ENCODE assay signal across 8 cellular contexts in the genomic region with DNA sequence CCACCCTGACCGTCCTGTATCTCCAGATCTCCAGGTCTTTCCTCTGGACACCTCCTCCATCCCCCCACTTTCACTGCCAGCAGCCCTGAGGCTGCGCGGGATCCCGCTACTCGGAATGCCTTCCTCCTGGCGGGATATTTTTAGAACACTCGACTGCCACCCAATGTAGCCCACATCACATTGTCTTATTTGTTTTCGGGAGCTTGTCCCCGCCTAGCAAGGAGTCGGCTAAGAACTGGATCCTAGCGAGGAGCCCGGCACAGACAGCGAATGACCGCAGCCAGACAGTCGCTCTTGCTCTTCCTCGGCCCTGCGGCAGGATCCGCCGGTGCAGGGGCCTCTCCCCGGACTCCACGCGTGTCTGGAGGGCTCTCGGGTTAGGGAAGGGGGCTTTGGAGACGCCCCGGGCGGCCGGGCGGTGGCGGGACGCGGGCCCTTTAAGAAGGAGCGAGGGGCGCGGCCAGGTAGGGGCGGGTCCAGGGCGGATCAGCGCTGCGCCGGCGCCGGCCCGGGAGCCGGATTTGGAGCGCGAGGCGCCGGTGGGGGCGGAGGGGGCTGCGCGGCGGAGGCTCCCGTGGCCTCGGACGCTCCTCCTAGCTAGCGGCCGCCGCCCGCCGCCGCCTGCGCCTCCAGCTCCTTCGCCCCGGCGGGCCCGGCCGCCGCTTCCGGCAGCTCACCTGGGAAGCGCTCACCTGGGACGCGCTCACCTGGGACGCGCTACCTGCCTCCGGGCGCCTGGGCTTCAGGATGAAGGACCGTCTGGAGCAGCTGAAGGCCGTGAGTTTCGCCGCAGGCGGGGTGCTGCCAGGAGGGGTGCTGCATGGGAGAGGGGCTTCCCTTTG.
DNase-seq lines count a peak whose midpoint lies in the region; ATAC-seq lines count a peak whose summit lies in the region.

A gene (plus strand): TSS at position 518 of the 842 bp plus-strand sequence. CDS start 230 bp downstream, at position 748.

- peak within 1 kb of the TSS; percentile 83 for H3K27ac ChIP-seq in cingulate gyrus (ENCODE audit: low read depth, low read length)

- peak; percentile 85 for ATAC-seq in HG03045 (IDR thresholded peaks at IDR 0.05; ENCODE audit: unreplicated experiment)

- DNase-seq in NCI-H1092 treated with DMSO at 0.1 percent for 48 hours (lab: John Stamatoyannopoulos, UW), result peak; percentile 37
- no peak for DNase-seq in NCI-H1092 (lab: John Stamatoyannopoulos, UW)
- peak; percentile 78 for DNase-seq in NCI-H345 (lab: John Stamatoyannopoulos, UW)
- peak; percentile 63 to 65 for DNase-seq in activated CD4-positive, alpha-beta T cell treated with anti-CD3 and anti-CD28 coated beads for 4 hours
- DNase-seq in kidney tubule cell (ENCODE audit: low spot score), result peak; percentile 87
- DNase-seq in stimulated activated CD4-positive, alpha-beta T cell treated with anti-CD3 and anti-CD28 coated beads, Interleukin-1b, Interleukin-23, amount 100 ng/mL, for 1 hour (ENCODE audit: low read depth in 2 of 2), result peak; percentile 20 to 34
